Comparison of ENCODE assay signal across 13 cellular contexts in genomic region chr1:234670936-234671628, GRCh38.
DNase-seq lines count a peak whose midpoint lies in the region; ATAC-seq and TF ChIP-seq lines count a peak whose summit lies in the region.
"Had no signal": no experiment of that assay in that cellular context is flagged by ENCODE, and none has a peak within 500 bp of the region (broad histone marks: within the 10 kb centered on the region; RNA-seq: fewer than 3 reads in every experiment).

No MANE protein-coding gene starts in this region.

- 79 to 80% methylated on average over 11 of the region's 11 CpGs for WGBS in testis, 2 donors

- CTCF ChIA-PET in CD8-positive, alpha-beta memory T cell (lab: Charles Lee) = no interaction called here

- no peak for DNase-seq in CD8-positive, alpha-beta memory T cell
- DNase-seq in NCI-H69 (lab: John Stamatoyannopoulos, UW) (peak; percentile 57), left lobe of liver (ENCODE audit: low spot score) (no peak), testis (no peak), globus pallidus (ENCODE audit: low spot score) (no peak), T-helper 2 cell (no peak)
- DNase-seq: activated CD4-positive, alpha-beta T cell treated with anti-CD3 and anti-CD28 coated beads for 48 hours; BE2C; kidney; stimulated activated CD4-positive, alpha-beta T cell treated with anti-CD3 and anti-CD28 coated beads, Interleukin-2, amount 100 ng/mL, for 24 hours; uterus had no signal

- TF ChIP-seq POLR2A in testis (IDR thresholded peaks at IDR 0.05) = no peak

- H3K27me3 Mint-ChIP-seq in CD8-positive, alpha-beta memory T cell = peaks cover 0 to 5% of the 10 kb centered on the region in 2 donors

- intact Hi-C loops in testis (cut with DNase I; ENCODE audit: low total_unique reads) = no loop called here

- TF ChIP-seq CTCF in testis (IDR thresholded peaks at IDR 0.05) = no peak

- no peaks in the 10 kb centered on the region for H3K27me3 ChIP-seq in CD8-positive, alpha-beta memory T cell (ENCODE audit: insufficient read depth, low read length, poor library complexity, severe bottlenecking)
- no peaks in the 10 kb centered on the region for H3K27me3 ChIP-seq in testis
- H3K27me3 ChIP-seq: BE2C, uterus had no signal

- peaks cover 0 to 3% (median 0%) of the 10 kb centered on the region in 3 donors for H3K36me3 Mint-ChIP-seq in CD8-positive, alpha-beta memory T cell

- no peak overlapping the region for H3K27ac Mint-ChIP-seq in CD8-positive, alpha-beta memory T cell

- H3K4me1 ChIP-seq in CD8-positive, alpha-beta memory T cell (ENCODE audit: insufficient read depth, low read length) = no peaks in the 10 kb centered on the region
- H3K4me1 ChIP-seq in testis = peaks cover 11% of the 10 kb centered on the region
- H3K4me1 ChIP-seq: uterus had no signal

- peaks cover 4 to 7% (median 6%) of the 10 kb centered on the region in 3 donors for H3K4me1 Mint-ChIP-seq in CD8-positive, alpha-beta memory T cell

- H3K27ac ChIP-seq in CD8-positive, alpha-beta memory T cell (ENCODE audit: low read depth, low read length) = peak overlapping the region; percentile 15
- peak overlapping the region in 1 of 2 donors; percentile 28 for H3K27ac ChIP-seq in testis
- H3K27ac ChIP-seq: uterus had no signal

- H3K36me3 ChIP-seq in CD8-positive, alpha-beta memory T cell (ENCODE audit: insufficient read depth, low read length) = no peaks in the 10 kb centered on the region
- H3K36me3 ChIP-seq in testis (ENCODE audit: low read depth, missing control alignments) = no peaks in the 10 kb centered on the region
- H3K36me3 ChIP-seq: BE2C, uterus had no signal

- no peak overlapping the region for H3K4me3 Mint-ChIP-seq in CD8-positive, alpha-beta memory T cell

- no peaks in the 10 kb centered on the region for H3K9me3 Mint-ChIP-seq in CD8-positive, alpha-beta memory T cell

- peak; percentile 56 for ATAC-seq in GM18868 (IDR thresholded peaks at IDR 0.05; ENCODE audit: unreplicated experiment)
- peak; percentile 86 for ATAC-seq in left lobe of liver
- no peak for ATAC-seq in GM21786 (IDR thresholded peaks at IDR 0.05; ENCODE audit: unreplicated experiment)

- POLR2A ChIA-PET in CD8-positive, alpha-beta memory T cell (lab: Charles Lee) = interaction anchor here (0.6 kb wide), 1 partner anchor 59 kb away, joined by 3 read pairs; no protein-coding TSS in a partner anchor

- no peaks in the 10 kb centered on the region for H3K9me3 ChIP-seq in CD8-positive, alpha-beta memory T cell (ENCODE audit: low read length)
- H3K9me3 ChIP-seq in testis = no peaks in the 10 kb centered on the region
- H3K9me3 ChIP-seq: BE2C had no signal

- H3K4me3 ChIP-seq in CD8-positive, alpha-beta memory T cell (ENCODE audit: low read length) = no peak overlapping the region
- no peak overlapping the region for H3K4me3 ChIP-seq in testis
- H3K4me3 ChIP-seq: uterus had no signal
